Comparison of ENCODE assay signal across 8 cellular contexts in the genomic region with DNA sequence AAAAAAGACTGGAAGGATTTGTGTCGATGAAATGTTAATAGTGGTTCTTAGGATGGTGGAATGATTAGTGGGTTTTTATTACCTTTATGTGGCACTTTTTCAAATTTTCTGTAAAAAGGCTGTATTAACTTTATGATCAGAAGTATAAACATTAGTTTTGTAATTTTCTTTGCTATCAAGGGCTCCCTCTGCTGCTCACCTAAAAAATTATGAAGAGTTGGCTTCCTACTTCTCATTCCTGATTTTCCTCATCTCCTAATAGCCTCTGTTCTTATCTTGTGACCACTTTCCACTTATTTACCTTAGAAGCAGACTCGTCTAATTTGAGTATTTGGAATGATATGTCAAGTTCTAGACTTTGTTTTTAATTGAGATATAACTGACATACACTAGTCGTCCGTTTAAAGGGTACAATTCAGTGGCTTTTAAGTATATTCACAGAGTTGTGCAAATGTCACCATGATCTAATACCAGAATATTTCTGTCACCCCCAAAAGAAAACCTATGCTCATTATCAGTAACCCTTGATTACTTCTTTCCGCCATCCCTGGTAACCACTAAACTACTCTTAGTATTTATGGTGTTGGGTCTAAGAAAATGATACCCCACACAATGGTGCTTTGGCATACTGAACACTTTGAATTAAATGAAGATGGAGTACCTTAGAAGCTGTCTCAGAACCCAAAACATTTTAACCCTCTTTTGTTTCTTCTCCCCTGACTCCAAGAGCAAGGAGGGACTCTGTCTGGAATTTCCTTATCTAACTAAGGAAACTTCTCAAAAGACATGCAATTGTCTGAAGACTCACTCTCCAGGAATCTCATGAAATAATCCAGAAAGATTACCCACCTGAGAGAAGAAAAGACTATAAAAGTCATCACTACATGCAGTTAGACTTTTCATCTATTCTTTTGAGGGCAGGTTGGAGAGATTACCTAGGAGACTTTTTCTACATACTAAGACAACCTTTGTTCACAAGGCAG.
DNase-seq lines count a peak whose midpoint lies in the region; ATAC-seq, FAIRE-seq and TF ChIP-seq lines count a peak whose summit lies in the region.

No MANE protein-coding gene starts in this region.

- TF ChIP-seq POLR2A in GM18505 (IDR thresholded peaks at IDR 0.05; ENCODE audit: borderline replicate concordance, extremely low read depth, insufficient read depth, insufficient read length): no peak
- TF ChIP-seq POLR2A in GM12891 (IDR thresholded peaks at IDR 0.05; ENCODE audit: low read depth, low read length): no peak

- no peaks in the 10 kb centered on the region for H3K9me3 ChIP-seq in WERI-Rb-1 (ENCODE audit: severe bottlenecking)
- peaks cover 0 to 33% of the 10 kb centered on the region in 2 donors for H3K9me3 ChIP-seq in left lung

- DNase-seq in AG09319 (ENCODE audit: extremely low read depth, low read depth) (no peak), GM19239 (ENCODE audit: insufficient read length, low spot score) (no peak), WERI-Rb-1 (no peak), left lung (no peak), GM12891 (ENCODE audit: insufficient read length, low spot score) (no peak)

- peaks cover 10 to 35% of the 10 kb centered on the region in 2 donors for H3K4me1 ChIP-seq in left lung

- peak; percentile 52 for TF ChIP-seq CTCF in AG09319 (IDR thresholded peaks at IDR 0.05; ENCODE audit: low read depth, low read length)
- TF ChIP-seq CTCF in WERI-Rb-1 (IDR thresholded peaks at IDR 0.05; ENCODE audit: low read depth, low read length): 0 out of 2 replicates have a peak, but pooled peaks have one; percentile 3
- peak; percentile 35 to 48 for TF ChIP-seq CTCF in left lung (IDR thresholded peaks at IDR 0.05)

- intact Hi-C loops in left lung (cut with DNase I): loop anchor here in 1 of 2 donors (10.0 kb wide), 1 partner anchor 273 kb away; no protein-coding TSS in a partner anchor

- no peaks in the 10 kb centered on the region for H3K27me3 ChIP-seq in WERI-Rb-1 (ENCODE audit: insufficient read depth, low read depth, severe bottlenecking)
- H3K27me3 ChIP-seq in left lung: no peaks in the 10 kb centered on the region

- ATAC-seq in left lung (peak; percentile 37), HG03342 (IDR thresholded peaks at IDR 0.05; ENCODE audit: unreplicated experiment) (no peak), GM18505 (IDR thresholded peaks at IDR 0.05; ENCODE audit: unreplicated experiment) (no peak), GM21390 (IDR thresholded peaks at IDR 0.05; ENCODE audit: unreplicated experiment) (no peak)

- H3K27ac ChIP-seq in WERI-Rb-1: no peak overlapping the region
- no peak overlapping the region for H3K27ac ChIP-seq in left lung

- H3K4me3 ChIP-seq in WERI-Rb-1 (ENCODE audit: low read depth, low read length) (no peak overlapping the region), left lung (no peak overlapping the region)

- no peaks in the 10 kb centered on the region for H3K36me3 ChIP-seq in WERI-Rb-1
- no peaks in the 10 kb centered on the region for H3K36me3 ChIP-seq in left lung

- FAIRE-seq in GM19239 (lab: Jason Lieb, UNC) (peak; percentile 26), GM12891 (lab: Jason Lieb, UNC) (no peak)

TF ChIP-seq in GM12891, 5 proteins besides CTCF, POLR2A, EP300 and RAD21:
- TF ChIP-seq TAF1 (IDR thresholded peaks at IDR 0.05; ENCODE audit: low read depth, low read length): no peak
- no peak for TF ChIP-seq POLR2AphosphoS5 (IDR thresholded peaks at IDR 0.05; ENCODE audit: low read depth, low read length)
- no peak for TF ChIP-seq PAX5 (IDR thresholded peaks at IDR 0.05; ENCODE audit: insufficient read depth, low read length, severe bottlenecking)
- no peak for TF ChIP-seq SPI1 (IDR thresholded peaks at IDR 0.05; ENCODE audit: low read depth, low read length)
- no peak for TF ChIP-seq POU2F2 (IDR thresholded peaks at IDR 0.05; ENCODE audit: low read depth, low read length)
